17 cellular contexts compared by ENCODE assay signal in genomic region chr2:161422812-161423211, GRCh38. TPM values are rescaled to one million over a fixed set of nuclear protein-coding genes. Genes with fewer than 3 reads are reported as not detected.
DNase-seq lines count a peak whose midpoint lies in the region; ATAC-seq and TF ChIP-seq lines count a peak whose summit lies in the region.
"Had no signal": no experiment of that assay in that cellular context is flagged by ENCODE, and none has a peak within 500 bp of the region (broad histone marks: within the 10 kb centered on the region; RNA-seq: fewer than 3 reads in every experiment).

No MANE protein-coding gene starts in this region.

- H3K27me3 Mint-ChIP-seq in CD4-positive, CD25-positive, alpha-beta regulatory T cell, result peaks cover 94% of the 10 kb centered on the region
- H3K27me3 Mint-ChIP-seq in CD8-positive, alpha-beta memory T cell, result peaks cover 76 to 93% of the 10 kb centered on the region in 2 donors
- peaks cover 98% of the 10 kb centered on the region for H3K27me3 Mint-ChIP-seq in brain
- H3K27me3 Mint-ChIP-seq in naive thymus-derived CD4-positive, alpha-beta T cell, result peaks cover 86 to 93% (median 92%) of the 10 kb centered on the region in 5 donors

- no peak overlapping the region for H3K27ac ChIP-seq in CD4-positive, CD25-positive, alpha-beta regulatory T cell (ENCODE audit: insufficient read depth, low read length, poor library complexity, severe bottlenecking)
- H3K27ac ChIP-seq in CD8-positive, alpha-beta memory T cell (ENCODE audit: low read depth, low read length), result no peak overlapping the region
- no peak overlapping the region for H3K27ac ChIP-seq in naive thymus-derived CD4-positive, alpha-beta T cell (ENCODE audit: low read depth, low read length)
- H3K27ac ChIP-seq in right atrium auricular region, result no peak overlapping the region
- H3K27ac ChIP-seq: right lobe of liver had no signal

- H3K36me3 ChIP-seq in CD4-positive, CD25-positive, alpha-beta regulatory T cell (ENCODE audit: control insufficient read depth, insufficient read depth, low read length), result no peaks in the 10 kb centered on the region
- H3K36me3 ChIP-seq in CD8-positive, alpha-beta memory T cell (ENCODE audit: insufficient read depth, low read length), result no peaks in the 10 kb centered on the region
- no peaks in the 10 kb centered on the region for H3K36me3 ChIP-seq in naive thymus-derived CD4-positive, alpha-beta T cell (ENCODE audit: control insufficient read depth in 2 of 3, insufficient read depth in 3 of 3, low read length in 3 of 3)
- H3K36me3 ChIP-seq in right atrium auricular region, result no peaks in the 10 kb centered on the region
- H3K36me3 ChIP-seq: right lobe of liver had no signal

- H3K27ac Mint-ChIP-seq in CD4-positive, CD25-positive, alpha-beta regulatory T cell, result no peak overlapping the region
- peak overlapping the region in 1 of 8 donors; percentile 9 for H3K27ac Mint-ChIP-seq in CD8-positive, alpha-beta memory T cell
- H3K27ac Mint-ChIP-seq in brain, result peak overlapping the region in 2 of 5 experiments; percentile 79 to 98
- peak overlapping the region in 2 of 9 donors; percentile 3 to 74 for H3K27ac Mint-ChIP-seq in naive thymus-derived CD4-positive, alpha-beta T cell

- TF ChIP-seq CTCF in brain (conservative IDR thresholded peaks at IDR 0.05) (no peak), right atrium auricular region (IDR thresholded peaks at IDR 0.05) (no peak)

- H3K9me3 ChIP-seq in CD4-positive, CD25-positive, alpha-beta regulatory T cell (ENCODE audit: control insufficient read depth in 2 of 2, low read length in 2 of 2), result peaks cover 3 to 9% of the 10 kb centered on the region in 2 experiments
- H3K9me3 ChIP-seq in CD8-positive, alpha-beta memory T cell (ENCODE audit: low read length), result no peaks in the 10 kb centered on the region
- H3K9me3 ChIP-seq in naive thymus-derived CD4-positive, alpha-beta T cell (ENCODE audit: control insufficient read depth in 2 of 3, low read length in 3 of 3), result peaks cover 0 to 3% (median 0%) of the 10 kb centered on the region in 3 experiments
- H3K9me3 ChIP-seq in right atrium auricular region, result no peaks in the 10 kb centered on the region
- H3K9me3 ChIP-seq: right lobe of liver had no signal

- CTCF ChIA-PET in CD8-positive, alpha-beta memory T cell (lab: Charles Lee), result no interaction called here
- CTCF ChIA-PET in naive thymus-derived CD4-positive, alpha-beta T cell (lab: Charles Lee), result no interaction called here

- POLR2A ChIA-PET in CD8-positive, alpha-beta memory T cell (lab: Charles Lee), result no interaction called here
- POLR2A ChIA-PET in naive thymus-derived CD4-positive, alpha-beta T cell (lab: Charles Lee), result no interaction called here

- ATAC-seq in CD4-positive, CD25-positive, alpha-beta regulatory T cell (ENCODE audit: low read depth in 2 of 2), result no peak
- ATAC-seq in naive thymus-derived CD4-positive, alpha-beta T cell, result no peak
- ATAC-seq in HG03342 (IDR thresholded peaks at IDR 0.05; ENCODE audit: unreplicated experiment), result no peak

- H3K4me1 ChIP-seq in CD4-positive, CD25-positive, alpha-beta regulatory T cell (ENCODE audit: control insufficient read depth, insufficient read depth, low read length, poor library complexity, severe bottlenecking), result peaks cover 37% of the 10 kb centered on the region
- H3K4me1 ChIP-seq in CD8-positive, alpha-beta memory T cell (ENCODE audit: insufficient read depth, low read length), result peaks cover 9% of the 10 kb centered on the region
- H3K4me1 ChIP-seq in naive thymus-derived CD4-positive, alpha-beta T cell (ENCODE audit: control insufficient read depth in 2 of 2, insufficient read depth in 2 of 2, low read length in 2 of 2), result peaks cover 5 to 21% of the 10 kb centered on the region in 2 donors
- peaks cover 0 to 39% of the 10 kb centered on the region in 2 donors for H3K4me1 ChIP-seq in right atrium auricular region

- H3K4me3 ChIP-seq in CD4-positive, CD25-positive, alpha-beta regulatory T cell (ENCODE audit: low read depth, low read length), result no peak overlapping the region
- no peak overlapping the region for H3K4me3 ChIP-seq in CD8-positive, alpha-beta memory T cell (ENCODE audit: low read length)
- H3K4me3 ChIP-seq in naive thymus-derived CD4-positive, alpha-beta T cell (ENCODE audit: low read length), result no peak overlapping the region
- no peak overlapping the region for H3K4me3 ChIP-seq in right atrium auricular region

- no peak for DNase-seq in CD4-positive, CD25-positive, alpha-beta regulatory T cell
- DNase-seq in CD8-positive, alpha-beta memory T cell, result no peak
- no peak for DNase-seq in naive thymus-derived CD4-positive, alpha-beta T cell
- DNase-seq in NCI-H2081 (lab: John Stamatoyannopoulos, UW), result no peak
- DNase-seq in right atrium auricular region (ENCODE audit: low spot score), result no peak
- DNase-seq: activated CD4-positive, alpha-beta T cell treated with anti-CD3 and anti-CD28 coated beads, Interleukin-2, amount 50 U/mL, for 4 hours; DMS79; effector CD8-positive, alpha-beta T cell; Kasumi-1; NCI-H1436; NCI-H2227 treated with DMSO at 0.1 percent for 48 hours; right lobe of liver; stimulated activated CD4-positive, alpha-beta T cell treated with anti-CD3 and anti-CD28 coated beads, Interleukin-1b, Interleukin-23, amount 100 ng/mL, for 48 hours had no signal

- peaks cover 64% of the 10 kb centered on the region for H3K27me3 ChIP-seq in CD4-positive, CD25-positive, alpha-beta regulatory T cell (ENCODE audit: control insufficient read depth, insufficient read depth, low read length)
- H3K27me3 ChIP-seq in CD8-positive, alpha-beta memory T cell (ENCODE audit: insufficient read depth, low read length, poor library complexity, severe bottlenecking), result peaks cover 85% of the 10 kb centered on the region
- H3K27me3 ChIP-seq in naive thymus-derived CD4-positive, alpha-beta T cell (ENCODE audit: control insufficient read depth in 2 of 2, insufficient read depth in 2 of 2, low read length in 2 of 2), result peaks cover 33 to 83% of the 10 kb centered on the region in 2 donors
- H3K27me3 ChIP-seq in right atrium auricular region, result peaks cover 71 to 81% of the 10 kb centered on the region in 2 donors

- H3K4me3 Mint-ChIP-seq in CD4-positive, CD25-positive, alpha-beta regulatory T cell, result peak overlapping the region; percentile 15 to 83 (median 46)
- H3K4me3 Mint-ChIP-seq in CD8-positive, alpha-beta memory T cell, result peak overlapping the region; percentile 32 to 72 (median 60)
- peak overlapping the region; percentile 48 to 90 (median 77) for H3K4me3 Mint-ChIP-seq in brain
- peak overlapping the region; percentile 35 to 70 (median 58) for H3K4me3 Mint-ChIP-seq in naive thymus-derived CD4-positive, alpha-beta T cell

- H3K4me1 Mint-ChIP-seq in CD4-positive, CD25-positive, alpha-beta regulatory T cell, result peaks cover 21 to 61% (median 34%) of the 10 kb centered on the region in 4 donors
- H3K4me1 Mint-ChIP-seq in CD8-positive, alpha-beta memory T cell, result peaks cover 30 to 57% (median 45%) of the 10 kb centered on the region in 3 donors
- peaks cover 42% of the 10 kb centered on the region for H3K4me1 Mint-ChIP-seq in brain
- peaks cover 19 to 61% (median 47%) of the 10 kb centered on the region in 7 donors for H3K4me1 Mint-ChIP-seq in naive thymus-derived CD4-positive, alpha-beta T cell

- peaks cover 0 to 5% (median 0%) of the 10 kb centered on the region in 7 donors for H3K9me3 Mint-ChIP-seq in CD4-positive, CD25-positive, alpha-beta regulatory T cell
- H3K9me3 Mint-ChIP-seq in CD8-positive, alpha-beta memory T cell, result peaks cover 4 to 15% (median 12%) of the 10 kb centered on the region in 5 donors
- peaks cover 4 to 35% (median 15%) of the 10 kb centered on the region in 5 experiments for H3K9me3 Mint-ChIP-seq in brain
- peaks cover 0 to 39% (median 10%) of the 10 kb centered on the region in 11 donors for H3K9me3 Mint-ChIP-seq in naive thymus-derived CD4-positive, alpha-beta T cell

- intact Hi-C loops in naive thymus-derived CD4-positive, alpha-beta T cell (cut with micrococcal nuclease), result loop anchor here in 1 of 2 donors (10.0 kb wide), 1 partner anchor 922 kb away; the partner anchor contains the start of gene GCA

- H3K36me3 Mint-ChIP-seq in CD4-positive, CD25-positive, alpha-beta regulatory T cell, result no peaks in the 10 kb centered on the region
- no peaks in the 10 kb centered on the region for H3K36me3 Mint-ChIP-seq in CD8-positive, alpha-beta memory T cell
- H3K36me3 Mint-ChIP-seq in brain, result no peaks in the 10 kb centered on the region
- H3K36me3 Mint-ChIP-seq in naive thymus-derived CD4-positive, alpha-beta T cell, result peaks cover 0 to 10% (median 5%) of the 10 kb centered on the region in 5 donors

RNA-seq across cellular contexts. Expression of gene TBR1, which starts 6.7 kb away (rescaled TPM):
- 0.32 TPM for total RNA-seq in CD4-positive, CD25-positive, alpha-beta regulatory T cell
- polyA plus RNA-seq in CD4-positive, CD25-positive, alpha-beta regulatory T cell, result not detected
- total RNA-seq in CD8-positive, alpha-beta memory T cell, result not detected
- not detected for polyA plus RNA-seq in CD8-positive, alpha-beta memory T cell
- polyA plus RNA-seq in brain (ENCODE audit: insufficient read depth, low read depth, low replicate concordance), result 9.4 TPM
- under 1 TPM in 1 of 5 experiments, not detected in 4; 0.02 TPM for total RNA-seq in naive thymus-derived CD4-positive, alpha-beta T cell
- not detected for polyA plus RNA-seq in naive thymus-derived CD4-positive, alpha-beta T cell
- not detected for total RNA-seq in right atrium auricular region
- total RNA-seq: right lobe of liver had no signal
- polyA plus RNA-seq: BJ, liver had no signal
